In genomic region chr1:52559875-52560274, GRCh38 we compare ENCODE assay signal across 27 cellular contexts.
"Had no signal": no experiment of that assay in that cellular context is flagged by ENCODE, and none has a peak within 500 bp of the region (broad histone marks: within the 10 kb centered on the region; RNA-seq: fewer than 3 reads in every experiment).

No MANE protein-coding gene starts in this region.

- H3K4me1 ChIP-seq: ascending aorta, breast epithelium, colonic mucosa had no signal

- H3K36me3 ChIP-seq: ascending aorta, breast epithelium, cardiac muscle cell, colonic mucosa, esophagus squamous epithelium, gastroesophageal sphincter, heart right ventricle had no signal

- DNase-seq: activated CD4-positive, alpha-beta T cell treated with anti-CD3 and anti-CD28 coated beads for 1 hour; activated CD4-positive, alpha-beta T cell treated with anti-CD3 and anti-CD28 coated beads for 4 hours; activated CD4-positive, alpha-beta T cell treated with anti-CD3 and anti-CD28 coated beads, Interleukin-2, amount 10 ng/mL, durations not matched to agents 7 days and 5 days; activated CD4-positive, alpha-beta T cell treated with anti-CD3 and anti-CD28 coated beads, Interleukin-2, amount 50 U/mL, for 48 hours; activated CD8-positive, alpha-beta memory T cell treated with anti-CD3 and anti-CD28 coated beads, Interleukin-2, amount 10 ng/mL, durations not matched to agents 7 days and 5 days; activated CD8-positive, alpha-beta memory T cell treated with anti-CD3 and anti-CD28 coated beads, Interleukin-2, amount 50 U/mL, for 4 hours; activated CD8-positive, alpha-beta T cell treated with anti-CD3 and anti-CD28 coated beads, Interleukin-2, amount 10 ng/mL, durations not matched to agents 7 days and 5 days; activated effector memory CD4-positive, alpha-beta T cell treated with anti-CD3 and anti-CD28 coated beads, Interleukin-2, amount 50 U/mL, for 16 hours; activated naive CD4-positive, alpha-beta T cell treated with anti-CD3 and anti-CD28 coated beads, Interleukin-2, amount 10 ng/mL, durations not matched to agents 7 days and 5 days; activated naive CD8-positive, alpha-beta T cell treated with anti-CD3 and anti-CD28 coated beads, Interleukin-2, amount 10 ng/mL, durations not matched to agents 7 days and 5 days; activated T-cell treated with anti-CD3 and anti-CD28 coated beads, Interleukin-2, amount 50 U/mL, for 1 hour; activated T-cell treated with anti-CD3 and anti-CD28 coated beads, Interleukin-2, amount 50 U/mL, for 48 hours; central memory CD4-positive, alpha-beta T cell; cerebellar nuclear complex; colonic mucosa; effector CD8-positive, alpha-beta T cell; esophagus squamous epithelium; foreskin melanocyte; heart right ventricle; T-helper 2 cell had no signal

- H3K9me3 ChIP-seq: ascending aorta, breast epithelium, colonic mucosa, esophagus squamous epithelium, gastroesophageal sphincter, heart right ventricle had no signal

- H3K27ac ChIP-seq: ascending aorta, breast epithelium, cardiac muscle cell, colonic mucosa, epithelial cell of prostate, esophagus squamous epithelium, gastroesophageal sphincter, heart right ventricle, hepatocyte, VCaP had no signal

- H3K27me3 ChIP-seq: ascending aorta, breast epithelium, cardiac muscle cell, colonic mucosa, esophagus squamous epithelium, gastroesophageal sphincter, hepatocyte had no signal

- H3K4me3 ChIP-seq: ascending aorta, breast epithelium, cardiac muscle cell, colonic mucosa, esophagus squamous epithelium, gastroesophageal sphincter, heart right ventricle, hepatocyte had no signal
